1 cellular context compared by ENCODE assay signal in genomic region chr17:82101767-82102679, GRCh38.
TF ChIP-seq lines count a peak whose summit lies in the region.

No MANE protein-coding gene starts in this region.

TF ChIP-seq in HepG2, 621 proteins besides CTCF, POLR2A, EP300 and RAD21 (continues in another document):
- TF ChIP-seq PHF21A (CRISPR knock-in tag; IDR thresholded peaks at IDR 0.05), result peak; percentile 96
- TF ChIP-seq ZNF225 (CRISPR knock-in tag; IDR thresholded peaks at IDR 0.05), result peak; percentile 79; the same call in 1 of the 2 replicates
- TF ChIP-seq NPAS2 (CRISPR knock-in tag; IDR thresholded peaks at IDR 0.05; ENCODE audit: borderline replicate concordance), result 0 out of 2 replicates have a peak, but pooled peaks have one; percentile 50
- peak; percentile 72 for TF ChIP-seq PHF5A (CRISPR knock-in tag; IDR thresholded peaks at IDR 0.05; ENCODE audit: low read depth, unreplicated experiment)
- peak; percentile 78 for TF ChIP-seq KDM6A (CRISPR knock-in tag; IDR thresholded peaks at IDR 0.05; ENCODE audit: low read depth)
- TF ChIP-seq KAT8 (CRISPR knock-in tag; IDR thresholded peaks at IDR 0.05), result peak; percentile 88
- TF ChIP-seq ZNF205 (CRISPR knock-in tag; IDR thresholded peaks at IDR 0.05), result 0 out of 2 replicates have a peak, but pooled peaks have one; percentile 57
- TF ChIP-seq MYNN (CRISPR knock-in tag; IDR thresholded peaks at IDR 0.05; ENCODE audit: low read depth), result 0 out of 2 replicates have a peak, but pooled peaks have one; percentile 66
- no peak for TF ChIP-seq ZNF646 (CRISPR knock-in tag; IDR thresholded peaks at IDR 0.05)
- peak; percentile 86 for TF ChIP-seq SALL1 (CRISPR knock-in tag; IDR thresholded peaks at IDR 0.05)
- TF ChIP-seq ZNF816 (CRISPR knock-in tag; IDR thresholded peaks at IDR 0.05; ENCODE audit: borderline replicate concordance), result 0 out of 2 replicates have a peak, but pooled peaks have one; percentile 74
- no peak for TF ChIP-seq MBNL3 (CRISPR knock-in tag; conservative IDR thresholded peaks at IDR 0.05)
- TF ChIP-seq ZNF768 (CRISPR knock-in tag; IDR thresholded peaks at IDR 0.05), result peak; percentile 64
- TF ChIP-seq HHEX (CRISPR knock-in tag; IDR thresholded peaks at IDR 0.05), result no peak
- no peak for TF ChIP-seq ZNF138 (CRISPR knock-in tag; IDR thresholded peaks at IDR 0.05; ENCODE audit: low read depth)
- TF ChIP-seq SMYD3 (CRISPR knock-in tag; IDR thresholded peaks at IDR 0.05), result peak; percentile 94
- peak; percentile 87 for TF ChIP-seq ZNF746 (CRISPR knock-in tag; IDR thresholded peaks at IDR 0.05)
- TF ChIP-seq KAT2B (IDR thresholded peaks at IDR 0.05; ENCODE audit: borderline replicate concordance, low read depth, low read length), result no peak
- TF ChIP-seq ZNF362 (CRISPR knock-in tag; IDR thresholded peaks at IDR 0.05; ENCODE audit: borderline replicate concordance), result peak; percentile 89
- TF ChIP-seq KLF9 (CRISPR knock-in tag; IDR thresholded peaks at IDR 0.05; ENCODE audit: low read depth), result peak; percentile 69; the same call in 1 of the 2 replicates
- TF ChIP-seq MIER2 (CRISPR knock-in tag; IDR thresholded peaks at IDR 0.05), result peak; percentile 57; the same call in 1 of the 2 replicates
- TF ChIP-seq ZBTB25 (CRISPR knock-in tag; IDR thresholded peaks at IDR 0.05), result peak; percentile 81
- TF ChIP-seq TAF15 (IDR thresholded peaks at IDR 0.05; ENCODE audit: low read depth, low read length, poor library complexity, severe bottlenecking), result peak; percentile 94
- TF ChIP-seq TFE3 (CRISPR knock-in tag; IDR thresholded peaks at IDR 0.05), result peak; percentile 68
- TF ChIP-seq ZNF274 (CRISPR knock-in tag; IDR thresholded peaks at IDR 0.05), result no peak
- peak; percentile 75; the same call in 1 of the 2 replicates for TF ChIP-seq PRMT3 (CRISPR knock-in tag; IDR thresholded peaks at IDR 0.05; ENCODE audit: borderline replicate concordance, low read depth)
- no peak for TF ChIP-seq ZNF143 (CRISPR knock-in tag; IDR thresholded peaks at IDR 0.05)
- peak; percentile 34; the same call in 1 of the 2 replicates for TF ChIP-seq SALL2 (CRISPR knock-in tag; IDR thresholded peaks at IDR 0.05)
- peak; percentile 80 for TF ChIP-seq NR2C2 (CRISPR knock-in tag; IDR thresholded peaks at IDR 0.05; ENCODE audit: borderline replicate concordance)
- TF ChIP-seq TARDBP (CRISPR knock-in tag; IDR thresholded peaks at IDR 0.05), result peak; percentile 77; the same call in 1 of the 2 replicates
- TF ChIP-seq ZFP91 (CRISPR knock-in tag; IDR thresholded peaks at IDR 0.05; ENCODE audit: borderline replicate concordance), result peak; percentile 78; the same call in 1 of the 2 replicates
- no peak for TF ChIP-seq ZNF570 (CRISPR knock-in tag; IDR thresholded peaks at IDR 0.05; ENCODE audit: borderline replicate concordance)
- TF ChIP-seq, protein P1, sequence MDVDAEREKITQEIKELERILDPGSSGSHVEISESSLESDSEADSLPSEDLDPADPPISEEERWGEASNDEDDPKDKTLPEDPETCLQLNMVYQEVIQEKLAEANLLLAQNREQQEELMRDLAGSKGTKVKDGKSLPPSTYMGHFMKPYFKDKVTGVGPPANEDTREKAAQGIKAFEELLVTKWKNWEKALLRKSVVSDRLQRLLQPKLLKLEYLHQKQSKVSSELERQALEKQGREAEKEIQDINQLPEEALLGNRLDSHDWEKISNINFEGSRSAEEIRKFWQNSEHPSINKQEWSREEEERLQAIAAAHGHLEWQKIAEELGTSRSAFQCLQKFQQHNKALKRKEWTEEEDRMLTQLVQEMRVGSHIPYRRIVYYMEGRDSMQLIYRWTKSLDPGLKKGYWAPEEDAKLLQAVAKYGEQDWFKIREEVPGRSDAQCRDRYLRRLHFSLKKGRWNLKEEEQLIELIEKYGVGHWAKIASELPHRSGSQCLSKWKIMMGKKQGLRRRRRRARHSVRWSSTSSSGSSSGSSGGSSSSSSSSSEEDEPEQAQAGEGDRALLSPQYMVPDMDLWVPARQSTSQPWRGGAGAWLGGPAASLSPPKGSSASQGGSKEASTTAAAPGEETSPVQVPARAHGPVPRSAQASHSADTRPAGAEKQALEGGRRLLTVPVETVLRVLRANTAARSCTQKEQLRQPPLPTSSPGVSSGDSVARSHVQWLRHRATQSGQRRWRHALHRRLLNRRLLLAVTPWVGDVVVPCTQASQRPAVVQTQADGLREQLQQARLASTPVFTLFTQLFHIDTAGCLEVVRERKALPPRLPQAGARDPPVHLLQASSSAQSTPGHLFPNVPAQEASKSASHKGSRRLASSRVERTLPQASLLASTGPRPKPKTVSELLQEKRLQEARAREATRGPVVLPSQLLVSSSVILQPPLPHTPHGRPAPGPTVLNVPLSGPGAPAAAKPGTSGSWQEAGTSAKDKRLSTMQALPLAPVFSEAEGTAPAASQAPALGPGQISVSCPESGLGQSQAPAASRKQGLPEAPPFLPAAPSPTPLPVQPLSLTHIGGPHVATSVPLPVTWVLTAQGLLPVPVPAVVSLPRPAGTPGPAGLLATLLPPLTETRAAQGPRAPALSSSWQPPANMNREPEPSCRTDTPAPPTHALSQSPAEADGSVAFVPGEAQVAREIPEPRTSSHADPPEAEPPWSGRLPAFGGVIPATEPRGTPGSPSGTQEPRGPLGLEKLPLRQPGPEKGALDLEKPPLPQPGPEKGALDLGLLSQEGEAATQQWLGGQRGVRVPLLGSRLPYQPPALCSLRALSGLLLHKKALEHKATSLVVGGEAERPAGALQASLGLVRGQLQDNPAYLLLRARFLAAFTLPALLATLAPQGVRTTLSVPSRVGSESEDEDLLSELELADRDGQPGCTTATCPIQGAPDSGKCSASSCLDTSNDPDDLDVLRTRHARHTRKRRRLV (CRISPR knock-in tag; IDR thresholded peaks at IDR 0.05), result 0 out of 2 replicates have a peak, but pooled peaks have one; percentile 4
- no peak for TF ChIP-seq SNRNP70 (IDR thresholded peaks at IDR 0.05; ENCODE audit: low read depth, low read length)
- peak; percentile 76 for TF ChIP-seq ZNF331 (CRISPR knock-in tag; IDR thresholded peaks at IDR 0.05)
- 0 out of 2 replicates have a peak, but pooled peaks have one; percentile 15 for TF ChIP-seq ZNF484 (CRISPR knock-in tag; IDR thresholded peaks at IDR 0.05; ENCODE audit: borderline replicate concordance, low read depth)
